In genomic region chrX:51215266-51215665, GRCh38 we compare ENCODE assay signal across 24 cellular contexts.
DNase-seq lines count a peak whose midpoint lies in the region; ATAC-seq and TF ChIP-seq lines count a peak whose summit lies in the region.
"Had no signal": no experiment of that assay in that cellular context is flagged by ENCODE, and none has a peak within 500 bp of the region (broad histone marks: within the 10 kb centered on the region; RNA-seq: fewer than 3 reads in every experiment).

No MANE protein-coding gene starts in this region.

- ATAC-seq in HG03025 (IDR thresholded peaks at IDR 0.05; ENCODE audit: low FRiP score, unreplicated experiment) = no peak
- ATAC-seq: body of pancreas, gastrocnemius medialis, upper lobe of right lung had no signal

- DNase-seq in ELF-1 (ENCODE audit: low read depth, low spot score) (peak; percentile 28), LNCaP clone FGC (ENCODE audit: low read depth) (no peak), cerebellar cortex (ENCODE audit: low spot score) (peak; percentile 5), retina (peak; percentile 1), cortex of kidney (lab: John Stamatoyannopoulos, UW) (no peak), Ammon's horn (ENCODE audit: low spot score) (no peak)
- DNase-seq: activated CD4-positive, alpha-beta T cell treated with anti-CD3 and anti-CD28 coated beads, Interleukin-2, amount 50 U/mL, for 48 hours; activated CD4-positive, CD25-positive, alpha-beta regulatory T cell; activated gamma-delta T cell treated with Interleukin-2 at 50 U/mL for 16 hours; body of pancreas; DMS 273 treated with DMSO at 0.1 percent for 48 hours; esophagus squamous epithelium; gastrocnemius medialis; GF-D8; HCEC 1CT; kidney glomerular epithelial cell; NCI-H1048; NCI-H187 treated with DMSO at 0.1 percent for 48 hours; NCI-H446; occipital lobe; T-helper 9 cell; upper lobe of right lung had no signal

- peak; percentile 41 for TF ChIP-seq CTCF in LNCaP clone FGC (IDR thresholded peaks at IDR 0.05; ENCODE audit: control insufficient read depth, extremely low read depth, insufficient read depth)

- no peak overlapping the region for H3K4me3 ChIP-seq in LNCaP clone FGC (ENCODE audit: low read depth, low read length)
- H3K4me3 ChIP-seq: body of pancreas, esophagus squamous epithelium, gastrocnemius medialis, right atrium auricular region, upper lobe of right lung had no signal

Comparison
In these comparisons a context has a peak if more than half of its experiments do, and no peak if none do; other contexts are left out.
1. DNase-seq: peak in ELF-1 (single experiment), cerebellar cortex (single experiment) and retina (single experiment); none in LNCaP clone FGC (single experiment), cortex of kidney (single experiment) and Ammon's horn (single experiment).